5 cellular contexts compared by ENCODE assay signal in the genomic region with DNA sequence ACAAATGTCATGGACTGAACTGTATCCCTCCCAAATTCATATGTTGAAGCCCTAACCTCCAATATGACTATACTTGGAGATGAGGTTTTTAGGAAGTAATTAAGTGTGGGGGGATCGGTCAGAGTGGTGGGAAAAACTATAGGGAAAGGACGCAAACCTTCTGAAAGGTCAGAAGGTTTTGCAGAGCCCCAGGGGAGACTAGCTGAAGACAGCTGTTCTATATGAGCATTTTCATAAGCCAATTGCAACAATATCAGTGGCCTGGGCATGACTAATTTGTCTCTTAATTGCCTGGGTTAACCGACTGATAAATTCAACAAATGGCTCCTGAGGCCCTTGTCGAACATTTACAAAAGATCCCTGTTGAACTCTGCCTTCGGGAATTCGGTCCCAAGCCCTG. TPM values are rescaled to one million over a fixed set of nuclear protein-coding genes. Genes with fewer than 3 reads are reported as not detected.
"Had no signal": no experiment of that assay in that cellular context is flagged by ENCODE, and none has a peak within 500 bp of the region (broad histone marks: within the 10 kb centered on the region; RNA-seq: fewer than 3 reads in every experiment).

No MANE protein-coding gene starts in this region.

RNA-seq across cellular contexts. Expression of a gene that starts 35.1 kb away (rescaled TPM):
- total RNA-seq: GM23338, H1, H9, HT-29, K562 had no signal
- polyA plus RNA-seq: GM23338, K562 had no signal
